11 cellular contexts compared by ENCODE assay signal in genomic region chr3:65914032-65914739, GRCh38.
A peak's percentile ranks its signal among the peaks of the same experiment; 100 is the strongest.
DNase-seq lines count a peak whose midpoint lies in the region; ATAC-seq and TF ChIP-seq lines count a peak whose summit lies in the region.
"Had no signal": no experiment of that assay in that cellular context is flagged by ENCODE, and none has a peak within 500 bp of the region (broad histone marks: within the 10 kb centered on the region; RNA-seq: fewer than 3 reads in every experiment).

No MANE protein-coding gene starts in this region.

- in situ Hi-C loops in IMR-90 (cut with MboI; ENCODE audit: low sequenced_read_pairs): no loop called here

- no peak overlapping the region for H2BK120ac ChIP-seq in IMR-90 (ENCODE audit: low read depth, low read length)

- H2BK15ac ChIP-seq in IMR-90 (ENCODE audit: low read depth, low read length): no peak overlapping the region

- no peak overlapping the region for H4K5ac ChIP-seq in IMR-90 (ENCODE audit: low read depth, low read length)

- peaks cover 17 to 56% of the 10 kb centered on the region in 2 experiments for H3K79me1 ChIP-seq in IMR-90 (ENCODE audit: low read depth in 1 of 2, low read length in 2 of 2)

- no peak overlapping the region for H3K27ac ChIP-seq in IMR-90 (ENCODE audit: insufficient read depth, low read length)
- H3K27ac ChIP-seq in dorsolateral prefrontal cortex: peak overlapping the region in 1 of 59 donors; percentile 32
- H3K27ac ChIP-seq in upper lobe of left lung: no peak overlapping the region
- no peak overlapping the region for H3K27ac ChIP-seq in lower lobe of right lung
- H3K27ac ChIP-seq: thoracic aorta had no signal

- TF ChIP-seq POLR2A in IMR-90 (IDR thresholded peaks at IDR 0.05; ENCODE audit: low read depth, low read length) (no peak), upper lobe of left lung (IDR thresholded peaks at IDR 0.05) (no peak)

- no TSS peak for BruUV-seq in IMR-90 (replicated peaks; lab: Mats Ljungman, UMichigan)

- H3K27me3 ChIP-seq in BJ (ENCODE audit: control insufficient read depth, insufficient read depth, low read length) (no peaks in the 10 kb centered on the region), IMR-90 (ENCODE audit: control insufficient read depth, insufficient read depth, low read length) (no peaks in the 10 kb centered on the region), dorsolateral prefrontal cortex (no peaks in the 10 kb centered on the region), upper lobe of left lung (no peaks in the 10 kb centered on the region), lower lobe of right lung (ENCODE audit: low read depth) (no peaks in the 10 kb centered on the region)

- H3K4ac ChIP-seq in IMR-90 (ENCODE audit: low read depth, low read length): no peak overlapping the region

- ATAC-seq in IMR-90 (ENCODE audit: low read depth) (no peak), upper lobe of left lung (ENCODE audit: low FRiP score in 2 of 2) (no peak), lower lobe of right lung (no peak), esophagus mucosa (no peak)

- H3K18ac ChIP-seq in IMR-90 (ENCODE audit: low read depth, low read length): no peak overlapping the region

- H3K36me3 ChIP-seq in BJ (ENCODE audit: control insufficient read depth, insufficient read depth, low read length) (no peaks in the 10 kb centered on the region), IMR-90 (ENCODE audit: control insufficient read depth, insufficient read depth, low read length) (no peaks in the 10 kb centered on the region), upper lobe of left lung (no peaks in the 10 kb centered on the region), lower lobe of right lung (no peaks in the 10 kb centered on the region)
- H3K36me3 ChIP-seq: thoracic aorta had no signal

- peaks cover 17% of the 10 kb centered on the region; the same call in 1 of the 2 replicates for H4K20me1 ChIP-seq in IMR-90 (ENCODE audit: insufficient read depth, low read length)

- no peak overlapping the region for H2BK20ac ChIP-seq in IMR-90 (ENCODE audit: low read depth, low read length)

- WGBS in IMR-90 (ENCODE audit: extremely low coverage in 2 of 2, insufficient read length in 1 of 2), 2 experiments: no CpG with 5 or more reads among the region's 5 CpGs
- 84 to 85% methylated on average over 5 of the region's 5 CpGs for WGBS in upper lobe of left lung, 2 donors

- TF ChIP-seq RAD21 in IMR-90 (IDR thresholded peaks at IDR 0.05; ENCODE audit: low read length): no peak

- H2AFZ ChIP-seq in IMR-90 (replicated peaks; ENCODE audit: low read length, poor library complexity): no peak overlapping the region

- H3K9me1 ChIP-seq in IMR-90 (ENCODE audit: insufficient read depth, low read length): no peaks in the 10 kb centered on the region

- TF ChIP-seq CTCF in BJ (IDR thresholded peaks at IDR 0.05; ENCODE audit: insufficient read depth, low read depth, low read length) (peak; percentile 14; the same call in 1 of the 2 replicates), IMR-90 (conservative IDR thresholded peaks at IDR 0.05; ENCODE audit: low read depth, low read length) (no peak), dorsolateral prefrontal cortex (IDR thresholded peaks at IDR 0.05 in 54 of 56, conservative IDR thresholded peaks at IDR 0.05 in 2 of 56; ENCODE audit: low read depth in 1 of 56, partially characterized antibody in 56 of 56) (peak in 45 of 56 donors; percentile 9 to 60 (median 33)), upper lobe of left lung (IDR thresholded peaks at IDR 0.05) (no peak), lower lobe of right lung (IDR thresholded peaks at IDR 0.05) (no peak)

- H3K4me3 ChIP-seq in BJ (ENCODE audit: low read depth, low read length): no peak overlapping the region
- no peak overlapping the region for H3K4me3 ChIP-seq in IMR-90 (ENCODE audit: insufficient read depth, low read depth, low read length)
- H3K4me3 ChIP-seq in dorsolateral prefrontal cortex: no peak overlapping the region
- no peak overlapping the region for H3K4me3 ChIP-seq in upper lobe of left lung
- no peak overlapping the region for H3K4me3 ChIP-seq in lower lobe of right lung
- H3K4me3 ChIP-seq: thoracic aorta had no signal

- no peak overlapping the region for H2AK5ac ChIP-seq in IMR-90 (ENCODE audit: low read depth, low read length)

- DNase-seq in BJ (ENCODE audit: low read depth) (no peak), IMR-90 (no peak), dorsolateral prefrontal cortex (peak in 3 of 10 donors; percentile 18 to 46 (median 30)), mucosa of gallbladder (ENCODE audit: low spot score) (peak; percentile 28), upper lobe of left lung (no peak), GM19240 (ENCODE audit: insufficient read length, low spot score) (no peak), lower lobe of right lung (no peak)
- DNase-seq: activated naive CD4-positive, alpha-beta T cell treated with anti-CD3 and anti-CD28 coated beads, Interleukin-2, amount 50 U/mL, for 16 hours; CD4-positive, alpha-beta memory T cell had no signal

- H3K56ac ChIP-seq in IMR-90 (ENCODE audit: extremely low read depth, insufficient read depth, low read length): no peak overlapping the region

- dilution Hi-C loops in IMR-90 (cut with HindIII; ENCODE audit: low sequenced_read_pairs, unreplicated experiment): no loop called here

- no peaks in the 10 kb centered on the region for H3K9me3 ChIP-seq in IMR-90 (ENCODE audit: control insufficient read depth, insufficient read depth, low read length)
- peaks cover 0 to 4% (median 0%) of the 10 kb centered on the region in 4 donors for H3K9me3 ChIP-seq in upper lobe of left lung
- H3K9me3 ChIP-seq in lower lobe of right lung: no peaks in the 10 kb centered on the region

- H3K4me1 ChIP-seq in IMR-90 (ENCODE audit: control insufficient read depth, insufficient read depth, low read length): peaks cover under 1% of the 10 kb centered on the region; the same call in 1 of the 2 replicates
- H3K4me1 ChIP-seq in upper lobe of left lung: no peaks in the 10 kb centered on the region
- no peaks in the 10 kb centered on the region for H3K4me1 ChIP-seq in lower lobe of right lung

- TF ChIP-seq EP300 in upper lobe of left lung (IDR thresholded peaks at IDR 0.05): no peak

- no peak overlapping the region for H2BK5ac ChIP-seq in IMR-90 (ENCODE audit: low read depth, low read length, poor library complexity, severe bottlenecking)

- H3K4me2 ChIP-seq in IMR-90 (ENCODE audit: low read depth, low read length): no peak overlapping the region

- H4K91ac ChIP-seq in IMR-90 (ENCODE audit: insufficient read depth, low read depth, low read length): no peak overlapping the region

- no peak overlapping the region for H2AK9ac ChIP-seq in IMR-90 (replicated peaks; ENCODE audit: low read depth, low read length, poor library complexity)

- H4K8ac ChIP-seq in IMR-90 (ENCODE audit: low read depth in 2 of 2, low read length in 2 of 2): no peak overlapping the region

- no peak overlapping the region for H3K23ac ChIP-seq in IMR-90 (ENCODE audit: low read depth, low read length)

- no peak overlapping the region for H3K9ac ChIP-seq in IMR-90 (ENCODE audit: low read depth, low read length)

- POLR2A ChIA-PET in BJ (lab: Charles Lee): no interaction called here
- POLR2A ChIA-PET in IMR-90 (lab: Charles Lee; ENCODE audit: unreplicated experiment): no interaction called here

- CTCF ChIA-PET in BJ (lab: Yijun Ruan, JAX) (interaction anchor here (0.9 to 1.9 kb wide), 3 partner anchors 9 to 130 kb away, joined by 3 to 5 read pairs (median 4); no protein-coding TSS in a partner anchor), IMR-90 (lab: Yijun Ruan, JAX) (interaction anchor here (0.6 to 1.1 kb wide), 4 partner anchors 25 to 192 kb away, joined by 3 to 4 read pairs (median 3); no protein-coding TSS in a partner anchor)

- no peak overlapping the region for H3K14ac ChIP-seq in IMR-90 (replicated peaks; ENCODE audit: low read depth, low read length)

- intact Hi-C loops in IMR-90 (cut with micrococcal nuclease) (loop anchor here (2.0 kb wide), 1 partner anchor 129 kb away; no protein-coding TSS in a partner anchor), dorsolateral prefrontal cortex (cut with DNase I) (loop anchor here (5.0 to 10.0 kb wide), 3 partner anchors 127 to 271 kb away; no protein-coding TSS in a partner anchor), lower lobe of right lung (cut with DNase I) (no loop called here)

TF ChIP-seq in IMR-90, 13 proteins besides CTCF, POLR2A, EP300 and RAD21:
- TF ChIP-seq MAFK (IDR thresholded peaks at IDR 0.05; ENCODE audit: low read depth, low read length) (0 out of 2 replicates have a peak, but pooled peaks have one; percentile 4), MAZ (IDR thresholded peaks at IDR 0.05; ENCODE audit: borderline replicate concordance, low read depth, low read length) (no peak)

Comparison
In these comparisons a context has a peak if more than half of its experiments do, and no peak if none do; other contexts are left out.
1. CTCF ChIP-seq: peak in BJ (single experiment) and dorsolateral prefrontal cortex (45 of 56); none in IMR-90 (single experiment), upper lobe of left lung (0 of 6) and lower lobe of right lung (single experiment).